ENCODE assay signal across 23 cellular contexts in genomic region chr2:112938904-112939303, GRCh38. TPM values are rescaled to one million over a fixed set of nuclear protein-coding genes. Genes with fewer than 3 reads are reported as not detected.
DNase-seq lines count a peak whose midpoint lies in the region; ATAC-seq, FAIRE-seq and TF ChIP-seq lines count a peak whose summit lies in the region.
"Had no signal": no experiment of that assay in that cellular context is flagged by ENCODE, and none has a peak within 500 bp of the region (broad histone marks: within the 10 kb centered on the region; RNA-seq: fewer than 3 reads in every experiment).

No MANE protein-coding gene starts in this region.

- H3K4me1 ChIP-seq in spleen, result no peaks in the 10 kb centered on the region
- H3K4me1 ChIP-seq: esophagus squamous epithelium, left lung had no signal

- H3K27ac ChIP-seq in brain microvascular endothelial cell (no peak overlapping the region), spleen (no peak overlapping the region)
- H3K27ac ChIP-seq: esophagus squamous epithelium, left lung, transverse colon had no signal

- TF ChIP-seq POLR2A in H54 (IDR thresholded peaks at IDR 0.05; ENCODE audit: low read depth, low read length) (no peak), spleen (IDR thresholded peaks at IDR 0.05) (no peak)

- H3K9me3 ChIP-seq in spleen, result no peaks in the 10 kb centered on the region
- H3K9me3 ChIP-seq: esophagus squamous epithelium, left lung, transverse colon had no signal

- TF ChIP-seq CTCF in brain microvascular endothelial cell (IDR thresholded peaks at IDR 0.05; ENCODE audit: low read depth, low read length, missing control alignments), result no peak
- no peak for TF ChIP-seq CTCF in retinal pigment epithelial cell (conservative IDR thresholded peaks at IDR 0.05; ENCODE audit: low read depth, low read length)
- no peak for TF ChIP-seq CTCF in spleen (IDR thresholded peaks at IDR 0.05 in 8 of 11, conservative IDR thresholded peaks at IDR 0.05 in 3 of 11)

- FAIRE-seq in H54 (lab: Jason Lieb, UNC), result peak; percentile 81

- H3K36me3 ChIP-seq in brain microvascular endothelial cell (replicated peaks), result no peaks in the 10 kb centered on the region
- H3K36me3 ChIP-seq in spleen, result no peaks in the 10 kb centered on the region
- H3K36me3 ChIP-seq: esophagus squamous epithelium, left lung, transverse colon had no signal

- no peaks in the 10 kb centered on the region for H3K27me3 ChIP-seq in brain microvascular endothelial cell (replicated peaks)
- H3K27me3 ChIP-seq in spleen (replicated peaks in 1 of 7), result no peaks in the 10 kb centered on the region
- H3K27me3 ChIP-seq: esophagus squamous epithelium, left lung, transverse colon had no signal

- H3K4me3 ChIP-seq in brain microvascular endothelial cell (ENCODE audit: low read depth, low read length) (no peak overlapping the region), retinal pigment epithelial cell (ENCODE audit: low read length) (no peak overlapping the region), spleen (no peak overlapping the region)
- H3K4me3 ChIP-seq: esophagus squamous epithelium, left lung, transverse colon had no signal

- intact Hi-C loops in spleen (cut with DNase I; ENCODE audit: low total_unique reads), result no loop called here

- WGBS in spleen, 5 donors, result 55 to 76% (median 64%) methylated on average over 5 of the region's 5 CpGs

- in situ Hi-C loops in brain microvascular endothelial cell (cut with HindIII; ENCODE audit: low pct_ligation_motif_present, low sequenced_read_pairs), result loop anchor here (25.0 kb wide), 1 partner anchor 177 kb away; the partner anchor contains the start of gene CKAP2L

- no peak for ATAC-seq in HG03354 (IDR thresholded peaks at IDR 0.05; ENCODE audit: poor library complexity, severe bottlenecking, unreplicated experiment)
- ATAC-seq: left lung, Panc1 had no signal

- DNase-seq in H54 (ENCODE audit: insufficient read length, low spot score), result peak; percentile 19
- DNase-seq in NCI-H226, result peak; percentile 30
- peak; percentile 63 for DNase-seq in brain microvascular endothelial cell
- DNase-seq in retinal pigment epithelial cell (ENCODE audit: low read depth), result peak; percentile 34
- DNase-seq in stimulated activated naive CD4-positive, alpha-beta T cell treated with Interleukin-2 at 50 U/mL for 16 hours (lab: John Stamatoyannopoulos, UW), result no peak
- DNase-seq in spleen, result no peak
- DNase-seq: activated CD4-positive, alpha-beta T cell treated with anti-CD3 and anti-CD28 coated beads, Interleukin-2, amount 10 ng/mL, durations not matched to agents 24 days and 14 days; activated T-cell treated with anti-CD3 and anti-CD28 coated beads, Interleukin-2, amount 50 U/mL, for 48 hours; amygdala; esophagus squamous epithelium; hippocampal formation; left lung; naive thymus-derived CD8-positive, alpha-beta T cell; NCI-H1436; NCI-H446 treated with DMSO at 0.1 percent for 48 hours; stimulated activated CD4-positive, alpha-beta T cell treated with anti-CD3 and anti-CD28 coated beads, Interleukin-1b, Interleukin-23, amount 100 ng/mL, for 48 hours; stimulated activated CD8-positive, alpha-beta memory T cell treated with anti-CD3 and anti-CD28 coated beads, Interleukin-4, amount 100 ng/mL, for 48 hours; transverse colon had no signal

RNA-seq across cellular contexts. Expression of gene IL37, which starts 27.9 kb away (rescaled TPM):
- not detected for total RNA-seq in spleen
- not detected for polyA plus RNA-seq in spleen
- total RNA-seq: activated CD4-positive, alpha-beta T cell treated with anti-CD3 and anti-CD28 coated beads, Interleukin-2, amount 10 ng/mL, durations not matched to agents 24 days and 14 days; dermis microvascular lymphatic vessel endothelial cell; naive thymus-derived CD8-positive, alpha-beta T cell; pulmonary artery endothelial cell had no signal
- polyA plus RNA-seq: IgD-negative memory B cell; naive thymus-derived CD8-positive, alpha-beta T cell had no signal

RNA-seq across cellular contexts. Expression of gene IL36G, which starts 38.9 kb away (rescaled TPM):
- not detected for total RNA-seq in spleen
- under 1 TPM in 1 of 3 donors, not detected in 2; 0.09 TPM for polyA plus RNA-seq in spleen
- total RNA-seq: activated CD4-positive, alpha-beta T cell treated with anti-CD3 and anti-CD28 coated beads, Interleukin-2, amount 10 ng/mL, durations not matched to agents 24 days and 14 days; dermis microvascular lymphatic vessel endothelial cell; left lung; naive thymus-derived CD8-positive, alpha-beta T cell; pulmonary artery endothelial cell had no signal
- polyA plus RNA-seq: IgD-negative memory B cell; naive thymus-derived CD8-positive, alpha-beta T cell had no signal

Comparison
In these comparisons a context has a peak if more than half of its experiments do, and no peak if none do; other contexts are left out.
1. DNase-seq: peak in H54 (single experiment), NCI-H226 (single experiment), brain microvascular endothelial cell (single experiment) and retinal pigment epithelial cell (single experiment); none in stimulated activated naive CD4-positive, alpha-beta T cell treated with Interleukin-2 at 50 U/mL for 16 hours (single experiment) and spleen (single experiment).